Comparison of ENCODE assay signal across 2 cellular contexts in genomic region chr9:34430843-34431437, GRCh38.
TF ChIP-seq lines count a peak whose summit lies in the region.

No MANE protein-coding gene starts in this region.

TF ChIP-seq in HCT116, 20 proteins besides CTCF, POLR2A, EP300 and RAD21:
- TF ChIP-seq, protein P1, sequence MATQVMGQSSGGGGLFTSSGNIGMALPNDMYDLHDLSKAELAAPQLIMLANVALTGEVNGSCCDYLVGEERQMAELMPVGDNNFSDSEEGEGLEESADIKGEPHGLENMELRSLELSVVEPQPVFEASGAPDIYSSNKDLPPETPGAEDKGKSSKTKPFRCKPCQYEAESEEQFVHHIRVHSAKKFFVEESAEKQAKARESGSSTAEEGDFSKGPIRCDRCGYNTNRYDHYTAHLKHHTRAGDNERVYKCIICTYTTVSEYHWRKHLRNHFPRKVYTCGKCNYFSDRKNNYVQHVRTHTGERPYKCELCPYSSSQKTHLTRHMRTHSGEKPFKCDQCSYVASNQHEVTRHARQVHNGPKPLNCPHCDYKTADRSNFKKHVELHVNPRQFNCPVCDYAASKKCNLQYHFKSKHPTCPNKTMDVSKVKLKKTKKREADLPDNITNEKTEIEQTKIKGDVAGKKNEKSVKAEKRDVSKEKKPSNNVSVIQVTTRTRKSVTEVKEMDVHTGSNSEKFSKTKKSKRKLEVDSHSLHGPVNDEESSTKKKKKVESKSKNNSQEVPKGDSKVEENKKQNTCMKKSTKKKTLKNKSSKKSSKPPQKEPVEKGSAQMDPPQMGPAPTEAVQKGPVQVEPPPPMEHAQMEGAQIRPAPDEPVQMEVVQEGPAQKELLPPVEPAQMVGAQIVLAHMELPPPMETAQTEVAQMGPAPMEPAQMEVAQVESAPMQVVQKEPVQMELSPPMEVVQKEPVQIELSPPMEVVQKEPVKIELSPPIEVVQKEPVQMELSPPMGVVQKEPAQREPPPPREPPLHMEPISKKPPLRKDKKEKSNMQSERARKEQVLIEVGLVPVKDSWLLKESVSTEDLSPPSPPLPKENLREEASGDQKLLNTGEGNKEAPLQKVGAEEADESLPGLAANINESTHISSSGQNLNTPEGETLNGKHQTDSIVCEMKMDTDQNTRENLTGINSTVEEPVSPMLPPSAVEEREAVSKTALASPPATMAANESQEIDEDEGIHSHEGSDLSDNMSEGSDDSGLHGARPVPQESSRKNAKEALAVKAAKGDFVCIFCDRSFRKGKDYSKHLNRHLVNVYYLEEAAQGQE (IDR thresholded peaks at IDR 0.05; ENCODE audit: low read depth), result peak; percentile 85
- TF ChIP-seq EGR1 (IDR thresholded peaks at IDR 0.05; ENCODE audit: low read depth) (no peak), ZFX (IDR thresholded peaks at IDR 0.05) (no peak)

TF ChIP-seq in liver, 16 proteins besides CTCF, POLR2A, EP300 and RAD21 (continued from another document):
- TF ChIP-seq, protein P1 (IDR thresholded peaks at IDR 0.05), result peak; percentile 99
- no peak for TF ChIP-seq FOXA1 (IDR thresholded peaks at IDR 0.05)
- TF ChIP-seq, protein P2, sequence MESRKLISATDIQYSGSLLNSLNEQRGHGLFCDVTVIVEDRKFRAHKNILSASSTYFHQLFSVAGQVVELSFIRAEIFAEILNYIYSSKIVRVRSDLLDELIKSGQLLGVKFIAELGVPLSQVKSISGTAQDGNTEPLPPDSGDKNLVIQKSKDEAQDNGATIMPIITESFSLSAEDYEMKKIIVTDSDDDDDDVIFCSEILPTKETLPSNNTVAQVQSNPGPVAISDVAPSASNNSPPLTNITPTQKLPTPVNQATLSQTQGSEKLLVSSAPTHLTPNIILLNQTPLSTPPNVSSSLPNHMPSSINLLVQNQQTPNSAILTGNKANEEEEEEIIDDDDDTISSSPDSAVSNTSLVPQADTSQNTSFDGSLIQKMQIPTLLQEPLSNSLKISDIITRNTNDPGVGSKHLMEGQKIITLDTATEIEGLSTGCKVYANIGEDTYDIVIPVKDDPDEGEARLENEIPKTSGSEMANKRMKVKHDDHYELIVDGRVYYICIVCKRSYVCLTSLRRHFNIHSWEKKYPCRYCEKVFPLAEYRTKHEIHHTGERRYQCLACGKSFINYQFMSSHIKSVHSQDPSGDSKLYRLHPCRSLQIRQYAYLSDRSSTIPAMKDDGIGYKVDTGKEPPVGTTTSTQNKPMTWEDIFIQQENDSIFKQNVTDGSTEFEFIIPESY (IDR thresholded peaks at IDR 0.05), result no peak
- no peak for TF ChIP-seq YY1 (IDR thresholded peaks at IDR 0.05)
- no peak for TF ChIP-seq SP1 (IDR thresholded peaks at IDR 0.05)
- TF ChIP-seq RXRA (IDR thresholded peaks at IDR 0.05), result peak; percentile 25 to 54
- TF ChIP-seq HNF4G (IDR thresholded peaks at IDR 0.05), result no peak
- TF ChIP-seq JUND (IDR thresholded peaks at IDR 0.05), result no peak
